ENCODE assay signal across 18 cellular contexts in genomic region chrX:70669120-70669519, GRCh38.
DNase-seq lines count a peak whose midpoint lies in the region; ATAC-seq and TF ChIP-seq lines count a peak whose summit lies in the region.
"Had no signal": no experiment of that assay in that cellular context is flagged by ENCODE, and none has a peak within 500 bp of the region (broad histone marks: within the 10 kb centered on the region; RNA-seq: fewer than 3 reads in every experiment).

No MANE protein-coding gene starts in this region.

- H3K27me3 Mint-ChIP-seq in T-helper 17 cell (no peaks in the 10 kb centered on the region), type B pancreatic cell (no peaks in the 10 kb centered on the region)

- H3K36me3 ChIP-seq in hepatocyte (replicated peaks; ENCODE audit: insufficient read depth, low read depth) (no peaks in the 10 kb centered on the region), mucosa of descending colon (ENCODE audit: low read depth) (no peaks in the 10 kb centered on the region), prostate gland (no peaks in the 10 kb centered on the region)
- H3K36me3 ChIP-seq: BLaER1, HAP-1 had no signal

- H3K4me2 ChIP-seq in hepatocyte: no peak overlapping the region
- H3K4me2 ChIP-seq: BLaER1 had no signal

- peak overlapping the region; percentile 60 for H3K27ac Mint-ChIP-seq in T-helper 17 cell
- no peak overlapping the region for H3K27ac Mint-ChIP-seq in type B pancreatic cell
- H3K27ac Mint-ChIP-seq: B cell; CD4-positive, CD25-positive, alpha-beta regulatory T cell; CD8-positive, alpha-beta T cell; HFFc6 had no signal

- H3K27ac ChIP-seq in hepatocyte: no peak overlapping the region
- no peak overlapping the region for H3K27ac ChIP-seq in prostate gland
- H3K27ac ChIP-seq: BLaER1, C4-2B had no signal

- no peaks in the 10 kb centered on the region for H3K9me3 Mint-ChIP-seq in type B pancreatic cell
- H3K9me3 Mint-ChIP-seq: CD4-positive, CD25-positive, alpha-beta regulatory T cell; CD8-positive, alpha-beta T cell; HFFc6 had no signal

- H3K4me3 ChIP-seq in hepatocyte: no peak overlapping the region
- H3K4me3 ChIP-seq in mucosa of descending colon: no peak overlapping the region
- no peak overlapping the region for H3K4me3 ChIP-seq in prostate gland
- H3K4me3 ChIP-seq: BLaER1, HAP-1 had no signal

- no peaks in the 10 kb centered on the region for H3K9me3 ChIP-seq in T-helper 17 cell (ENCODE audit: control insufficient read depth, low read length, poor library complexity, severe bottlenecking)
- no peaks in the 10 kb centered on the region for H3K9me3 ChIP-seq in hepatocyte (ENCODE audit: low read depth)
- H3K9me3 ChIP-seq in mucosa of descending colon: no peaks in the 10 kb centered on the region
- no peaks in the 10 kb centered on the region for H3K9me3 ChIP-seq in prostate gland
- H3K9me3 ChIP-seq: BLaER1, HAP-1 had no signal

- H3K36me3 Mint-ChIP-seq in T-helper 17 cell (ENCODE audit: low read depth) (no peaks in the 10 kb centered on the region), type B pancreatic cell (no peaks in the 10 kb centered on the region)
- H3K36me3 Mint-ChIP-seq: CD4-positive, CD25-positive, alpha-beta regulatory T cell; CD8-positive, alpha-beta T cell had no signal

- DNase-seq in T-helper 17 cell: no peak
- peak; percentile 5 for DNase-seq in hepatocyte (ENCODE audit: low spot score)
- peak in 1 of 3 donors; percentile 1 for DNase-seq in mucosa of descending colon
- DNase-seq in prostate gland (ENCODE audit: low spot score): no peak
- no peak for DNase-seq in globus pallidus (ENCODE audit: low spot score)
- no peak for DNase-seq in type B pancreatic cell (ENCODE audit: extremely low spot score, unreplicated experiment)
- DNase-seq: CD4-positive, CD25-positive, alpha-beta regulatory T cell; CD8-positive, alpha-beta T cell; DMS 273 treated with DMSO at 0.1 percent for 48 hours; DMS53; DMS79 treated with DMSO at 0.1 percent for 48 hours; GF-D8; GOT3; HFFc6 had no signal

- H3K27me3 ChIP-seq in hepatocyte (no peaks in the 10 kb centered on the region), prostate gland (replicated peaks; ENCODE audit: insufficient read depth) (no peaks in the 10 kb centered on the region)

- H4K20me1 ChIP-seq in hepatocyte (ENCODE audit: insufficient read depth, poor library complexity, severe bottlenecking): no peaks in the 10 kb centered on the region
- H4K20me1 ChIP-seq: BLaER1 had no signal

- H3K4me3 Mint-ChIP-seq in T-helper 17 cell (no peak overlapping the region), type B pancreatic cell (no peak overlapping the region)
- H3K4me3 Mint-ChIP-seq: B cell; CD4-positive, CD25-positive, alpha-beta regulatory T cell; CD8-positive, alpha-beta T cell; HFFc6 had no signal

- H2AFZ ChIP-seq in hepatocyte: no peak overlapping the region

- intact Hi-C loops in mucosa of descending colon (cut with DNase I, micrococcal nuclease) (no loop called here), prostate gland (cut with DNase I) (loop anchor here (10.0 kb wide), 1 partner anchor 214 kb away; no protein-coding TSS in a partner anchor)

- ATAC-seq in T-helper 17 cell: no peak
- peak; percentile 62 for ATAC-seq in mucosa of descending colon
- ATAC-seq: CD8-positive, alpha-beta T cell had no signal

- no peak for TF ChIP-seq POLR2A in prostate gland (IDR thresholded peaks at IDR 0.05)

- no peaks in the 10 kb centered on the region for H3K79me2 ChIP-seq in hepatocyte

- H3K4me1 ChIP-seq in hepatocyte (ENCODE audit: insufficient read depth) (no peaks in the 10 kb centered on the region), mucosa of descending colon (ENCODE audit: low read depth) (no peaks in the 10 kb centered on the region), prostate gland (replicated peaks) (no peaks in the 10 kb centered on the region)
- H3K4me1 ChIP-seq: BLaER1, HAP-1 had no signal

- H3K4me1 Mint-ChIP-seq in T-helper 17 cell (no peaks in the 10 kb centered on the region), type B pancreatic cell (ENCODE audit: unreplicated experiment) (no peaks in the 10 kb centered on the region)
- H3K4me1 Mint-ChIP-seq: B cell; CD4-positive, CD25-positive, alpha-beta regulatory T cell had no signal

- no peaks in the 10 kb centered on the region for H3K9me2 ChIP-seq in hepatocyte (replicated peaks; ENCODE audit: insufficient read depth)

- TF ChIP-seq CTCF in hepatocyte (IDR thresholded peaks at IDR 0.05; ENCODE audit: poor library complexity) (no peak), mucosa of descending colon (IDR thresholded peaks at IDR 0.05) (no peak), prostate gland (IDR thresholded peaks at IDR 0.05) (no peak), type B pancreatic cell (conservative IDR thresholded peaks at IDR 0.05) (no peak)
